In genomic region chr15:101652098-101652782, GRCh38 we compare ENCODE assay signal across 1 cellular context.
TF ChIP-seq lines count a peak whose summit lies in the region.

TM2D3 (minus strand) TSS chr15:101652381; CDS start chr15:101652361, 20 bp downstream.

TF ChIP-seq in HCT116, 20 proteins besides CTCF, POLR2A, EP300 and RAD21 (continued from another document):
- TF ChIP-seq REST (IDR thresholded peaks at IDR 0.05; ENCODE audit: low read depth), result no peak
